7 cellular contexts compared by ENCODE assay signal in genomic region chr3:72266921-72267524, GRCh38.
DNase-seq lines count a peak whose midpoint lies in the region; ATAC-seq and TF ChIP-seq lines count a peak whose summit lies in the region.
"Not testable (repeated sequence)": the region's sequence is repeated elsewhere in the genome, so short reads cannot be mapped to it uniquely, and the experiment has no call there.

No MANE protein-coding gene starts in this region.

- POLR2A ChIA-PET in HEK293 (lab: Yijun Ruan, JAX): not testable (repeated sequence)

- not testable (repeated sequence) for H3K36me3 Mint-ChIP-seq in activated CD4-positive, alpha-beta T cell treated with anti-CD3 and anti-CD28 coated beads, Interleukin-2, amount 10 ng/mL, durations not matched to agents 24 days and 14 days (ENCODE audit: low read depth); activated T-helper 2 cell treated with anti-CD3 and anti-CD28 coated beads, Interferon-gamma antibody, Interleukin-2, Interleukin-4, amounts not matched to agents 10 μg/mL and 5 μg/mL and 100 μg/mL, durations not matched to agents 14 hours and 24 hours and 36 hours (ENCODE audit: low read depth); activated naive CD8-positive, alpha-beta T cell treated with anti-CD3 and anti-CD28 coated beads, Interleukin-2, amount 50 U/mL, for 24 hours (ENCODE audit: low read depth); stimulated activated naive CD8-positive, alpha-beta T cell treated with anti-CD3 and anti-CD28 coated beads, Interleukin-15, Interleukin-2, amounts not matched to agents 100 ng/mL and 50 ng/mL, for 24 hours (ENCODE audit: low read depth)

- H3K36me3 ChIP-seq in BLaER1; HEK293 (ENCODE audit: control insufficient read depth in 2 of 2, insufficient read depth in 1 of 2, low read length in 2 of 2): not testable (repeated sequence)

- not testable (repeated sequence) for TF ChIP-seq CTCF in HEK293 (tag by site-specific recombination; IDR thresholded peaks at IDR 0.05)

- not testable (repeated sequence) for H3K4me3 Mint-ChIP-seq in activated CD4-positive, alpha-beta T cell treated with anti-CD3 and anti-CD28 coated beads, Interleukin-2, amount 10 ng/mL, durations not matched to agents 24 days and 14 days; activated T-helper 2 cell treated with anti-CD3 and anti-CD28 coated beads, Interferon-gamma antibody, Interleukin-2, Interleukin-4, amounts not matched to agents 10 μg/mL and 5 μg/mL and 100 μg/mL, durations not matched to agents 14 hours and 24 hours and 36 hours (ENCODE audit: low read depth); activated naive CD8-positive, alpha-beta T cell treated with anti-CD3 and anti-CD28 coated beads, Interleukin-2, amount 50 U/mL, for 24 hours; stimulated activated naive CD8-positive, alpha-beta T cell treated with anti-CD3 and anti-CD28 coated beads, Interleukin-15, Interleukin-2, amounts not matched to agents 100 ng/mL and 50 ng/mL, for 24 hours

- H4K20me1 ChIP-seq in BLaER1: not testable (repeated sequence)

- peaks cover 49% of the 10 kb centered on the region for H3K4me1 Mint-ChIP-seq in activated CD4-positive, alpha-beta T cell treated with anti-CD3 and anti-CD28 coated beads, Interleukin-2, amount 10 ng/mL, durations not matched to agents 24 days and 14 days
- peaks cover 46% of the 10 kb centered on the region for H3K4me1 Mint-ChIP-seq in activated T-helper 2 cell treated with anti-CD3 and anti-CD28 coated beads, Interferon-gamma antibody, Interleukin-2, Interleukin-4, amounts not matched to agents 10 μg/mL and 5 μg/mL and 100 μg/mL, durations not matched to agents 14 hours and 24 hours and 36 hours (ENCODE audit: low read depth)
- peaks cover 55% of the 10 kb centered on the region for H3K4me1 Mint-ChIP-seq in activated naive CD8-positive, alpha-beta T cell treated with anti-CD3 and anti-CD28 coated beads, Interleukin-2, amount 50 U/mL, for 24 hours
- peaks cover 56% of the 10 kb centered on the region for H3K4me1 Mint-ChIP-seq in stimulated activated naive CD8-positive, alpha-beta T cell treated with anti-CD3 and anti-CD28 coated beads, Interleukin-15, Interleukin-2, amounts not matched to agents 100 ng/mL and 50 ng/mL, for 24 hours (ENCODE audit: low read depth)

- not testable (repeated sequence) for H3K9me3 ChIP-seq in BLaER1; HEK293 (ENCODE audit: control insufficient read depth, insufficient read depth, low read depth, low read length)

- H3K4me3 ChIP-seq in BLaER1; HEK293 (ENCODE audit: low read depth, low read length): not testable (repeated sequence)

- H3K4me1 ChIP-seq in BLaER1: peaks cover 57% of the 10 kb centered on the region
- H3K4me1 ChIP-seq in HEK293 (ENCODE audit: control insufficient read depth, insufficient read depth, low read length): not testable (repeated sequence)

- ATAC-seq in activated naive CD8-positive, alpha-beta T cell treated with anti-CD3 and anti-CD28 coated beads, Interleukin-2, amount 50 U/mL, for 24 hours: peak; percentile 35

- peak overlapping the region; percentile 63 for H3K4me2 ChIP-seq in BLaER1

- not testable (repeated sequence) for DNase-seq in activated CD4-positive, alpha-beta T cell treated with anti-CD3 and anti-CD28 coated beads, Interleukin-2, amount 10 ng/mL, durations not matched to agents 24 days and 14 days; activated T-helper 2 cell treated with anti-CD3 and anti-CD28 coated beads, Interferon-gamma antibody, Interleukin-2, Interleukin-4, amounts not matched to agents 10 μg/mL and 5 μg/mL and 100 μg/mL, durations not matched to agents 14 hours and 24 hours and 36 hours (ENCODE audit: low spot score); activated naive CD8-positive, alpha-beta T cell treated with anti-CD3 and anti-CD28 coated beads, Interleukin-2, amount 50 U/mL, for 24 hours
- peak; percentile 30 for DNase-seq in stimulated activated CD4-positive, alpha-beta T cell treated with anti-CD3 and anti-CD28 coated beads, Interleukin-15, amount 100 ng/mL, for 24 hours

- not testable (repeated sequence) for H3K27me3 Mint-ChIP-seq in activated CD4-positive, alpha-beta T cell treated with anti-CD3 and anti-CD28 coated beads, Interleukin-2, amount 10 ng/mL, durations not matched to agents 24 days and 14 days; activated T-helper 2 cell treated with anti-CD3 and anti-CD28 coated beads, Interferon-gamma antibody, Interleukin-2, Interleukin-4, amounts not matched to agents 10 μg/mL and 5 μg/mL and 100 μg/mL, durations not matched to agents 14 hours and 24 hours and 36 hours (ENCODE audit: low read depth); activated naive CD8-positive, alpha-beta T cell treated with anti-CD3 and anti-CD28 coated beads, Interleukin-2, amount 50 U/mL, for 24 hours; stimulated activated naive CD8-positive, alpha-beta T cell treated with anti-CD3 and anti-CD28 coated beads, Interleukin-15, Interleukin-2, amounts not matched to agents 100 ng/mL and 50 ng/mL, for 24 hours

- intact Hi-C loops in activated CD4-positive, alpha-beta T cell treated with anti-CD3 and anti-CD28 coated beads, Interleukin-2, amount 10 ng/mL, durations not matched to agents 24 days and 14 days (cut with micrococcal nuclease): loop anchor here (1.0 to 10.0 kb wide), 6 partner anchors 108 to 550 kb away; partner anchors contain the start of gene RYBP
- intact Hi-C loops in activated T-helper 2 cell treated with anti-CD3 and anti-CD28 coated beads, Interferon-gamma antibody, Interleukin-2, Interleukin-4, amounts not matched to agents 10 μg/mL and 5 μg/mL and 100 μg/mL, durations not matched to agents 14 hours and 24 hours and 36 hours (cut with micrococcal nuclease): loop anchor here (5.0 to 10.0 kb wide), 7 partner anchors 110 to 562 kb away; no protein-coding TSS in a partner anchor

- not testable (repeated sequence) for H3K27ac ChIP-seq in BLaER1; HEK293 (ENCODE audit: extremely low read depth, low read depth, low read length)

- H3K9ac ChIP-seq in BLaER1: not testable (repeated sequence)

- not testable (repeated sequence) for H3K9me3 Mint-ChIP-seq in activated CD4-positive, alpha-beta T cell treated with anti-CD3 and anti-CD28 coated beads, Interleukin-2, amount 10 ng/mL, durations not matched to agents 24 days and 14 days; activated T-helper 2 cell treated with anti-CD3 and anti-CD28 coated beads, Interferon-gamma antibody, Interleukin-2, Interleukin-4, amounts not matched to agents 10 μg/mL and 5 μg/mL and 100 μg/mL, durations not matched to agents 14 hours and 24 hours and 36 hours; stimulated activated naive CD8-positive, alpha-beta T cell treated with anti-CD3 and anti-CD28 coated beads, Interleukin-15, Interleukin-2, amounts not matched to agents 100 ng/mL and 50 ng/mL, for 24 hours
- peaks cover 10% of the 10 kb centered on the region for H3K9me3 Mint-ChIP-seq in activated naive CD8-positive, alpha-beta T cell treated with anti-CD3 and anti-CD28 coated beads, Interleukin-2, amount 50 U/mL, for 24 hours

- CTCF ChIA-PET in HEK293 (lab: Yijun Ruan, JAX): interaction anchor here (0.8 to 1.6 kb wide), 3 partner anchors 85 to 396 kb away, joined by 3 to 7 read pairs (median 5); no protein-coding TSS in a partner anchor

- H3K27me3 ChIP-seq in BLaER1: peaks cover 20% of the 10 kb centered on the region

- peak overlapping the region; percentile 53 for H3K27ac Mint-ChIP-seq in activated CD4-positive, alpha-beta T cell treated with anti-CD3 and anti-CD28 coated beads, Interleukin-2, amount 10 ng/mL, durations not matched to agents 24 days and 14 days
- H3K27ac Mint-ChIP-seq in activated T-helper 2 cell treated with anti-CD3 and anti-CD28 coated beads, Interferon-gamma antibody, Interleukin-2, Interleukin-4, amounts not matched to agents 10 μg/mL and 5 μg/mL and 100 μg/mL, durations not matched to agents 14 hours and 24 hours and 36 hours: peak overlapping the region; percentile 1
- not testable (repeated sequence) for H3K27ac Mint-ChIP-seq in activated naive CD8-positive, alpha-beta T cell treated with anti-CD3 and anti-CD28 coated beads, Interleukin-2, amount 50 U/mL, for 24 hours
- peak overlapping the region; percentile 67 for H3K27ac Mint-ChIP-seq in stimulated activated naive CD8-positive, alpha-beta T cell treated with anti-CD3 and anti-CD28 coated beads, Interleukin-15, Interleukin-2, amounts not matched to agents 100 ng/mL and 50 ng/mL, for 24 hours

TF ChIP-seq in HEK293, 187 proteins besides CTCF, POLR2A, EP300 and RAD21:
- TF ChIP-seq ZFHX2 (tag by site-specific recombination; conservative IDR thresholded peaks at IDR 0.05) (peak; percentile 54), EGR2 (tag by site-specific recombination; IDR thresholded peaks at IDR 0.05; ENCODE audit: low read depth) (peak; percentile 29; the same call in 1 of the 2 replicates)
